10 cellular contexts compared by ENCODE assay signal in the genomic region with DNA sequence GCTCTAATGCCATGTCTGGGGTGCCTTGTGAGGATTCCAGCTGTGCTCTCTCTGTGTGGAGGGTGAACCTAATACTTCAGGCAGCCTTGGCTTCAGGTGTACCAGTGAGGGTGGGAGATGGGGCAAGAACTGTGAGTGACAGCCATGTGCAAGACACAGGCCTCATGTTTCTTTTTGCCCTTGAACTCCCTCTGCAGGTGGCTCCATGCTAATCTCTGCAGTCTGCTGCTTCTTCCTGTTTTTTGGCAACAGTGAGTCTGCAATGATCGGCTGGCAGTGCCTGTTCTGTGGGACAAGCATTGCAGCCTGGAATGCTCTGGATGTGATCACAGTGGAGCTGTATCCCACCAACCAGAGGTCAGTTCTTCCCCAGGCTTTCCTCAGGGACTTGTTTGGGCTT.
DNase-seq lines count a peak whose midpoint lies in the region; ATAC-seq and TF ChIP-seq lines count a peak whose summit lies in the region.
"Had no signal": no experiment of that assay in that cellular context is flagged by ENCODE, and none has a peak within 500 bp of the region (broad histone marks: within the 10 kb centered on the region; RNA-seq: fewer than 3 reads in every experiment).

No MANE protein-coding gene starts in this region.

- no peaks in the 10 kb centered on the region for H3K27me3 ChIP-seq in HL-60 (ENCODE audit: insufficient read depth, poor library complexity, severe bottlenecking)

- H3K4me3 ChIP-seq in GM12865 (ENCODE audit: low read depth, low read length), result no peak overlapping the region
- H3K4me3 ChIP-seq in HL-60 (replicated peaks; ENCODE audit: insufficient read depth, low read length), result peak overlapping the region; percentile 52
- H3K4me3 ChIP-seq: lung, psoas muscle had no signal

- no peak for ATAC-seq in HG02642 (IDR thresholded peaks at IDR 0.05; ENCODE audit: poor library complexity, unreplicated experiment)
- no peak for ATAC-seq in HG03196 (IDR thresholded peaks at IDR 0.05; ENCODE audit: unreplicated experiment)
- ATAC-seq: psoas muscle had no signal

- peak; percentile 13 for DNase-seq in GM12865 (ENCODE audit: low read depth)
- peak; percentile 58 to 87 for DNase-seq in HL-60 (ENCODE audit: low read depth in 1 of 2, low spot score in 1 of 2)
- DNase-seq in RPMI8226, result peak; percentile 17
- peak; percentile 45 for DNase-seq in iPS-NIHi7 (ENCODE audit: extremely low spot score)
- no peak for DNase-seq in NCI-H2107 (lab: John Stamatoyannopoulos, UW)
- DNase-seq: NCI-H2227 treated with DMSO at 0.1 percent for 48 hours, psoas muscle had no signal

- peak; percentile 15 for TF ChIP-seq CTCF in GM12865 (IDR thresholded peaks at IDR 0.05; ENCODE audit: insufficient read depth, low read depth, low read length, missing control alignments)
- peak; percentile 88 for TF ChIP-seq CTCF in HL-60 (IDR thresholded peaks at IDR 0.05; ENCODE audit: insufficient read depth, low read length)

- H3K27ac ChIP-seq in HL-60 (replicated peaks), result peak overlapping the region; percentile 76
- H3K27ac ChIP-seq: psoas muscle had no signal
